ENCODE assay signal across 25 cellular contexts in genomic region chr12:4203772-4204376, GRCh38.
A peak's percentile ranks its signal among the peaks of the same experiment; 100 is the strongest.
DNase-seq lines count a peak whose midpoint lies in the region; ATAC-seq, FAIRE-seq and TF ChIP-seq lines count a peak whose summit lies in the region.
"Had no signal": no experiment of that assay in that cellular context is flagged by ENCODE, and none has a peak within 500 bp of the region (broad histone marks: within the 10 kb centered on the region; RNA-seq: fewer than 3 reads in every experiment).

No MANE protein-coding gene starts in this region.

- peak overlapping the region; percentile 47 for H3K27ac Mint-ChIP-seq in GM23338
- peak overlapping the region; percentile 87 for H3K27ac Mint-ChIP-seq in neural crest cell (ENCODE audit: unreplicated experiment)
- H3K27ac Mint-ChIP-seq: naive thymus-derived CD8-positive, alpha-beta T cell had no signal

- H3K79me1 ChIP-seq in H1 (ENCODE audit: low read depth, low read length), result no peaks in the 10 kb centered on the region

- H3K27me3 ChIP-seq in GM23338 (ENCODE audit: insufficient read depth), result no peaks in the 10 kb centered on the region
- H3K27me3 ChIP-seq in H1 (replicated peaks in 1 of 4; ENCODE audit: control insufficient read depth in 3 of 4, extremely low read depth in 1 of 4, insufficient read depth in 3 of 4, low read length in 3 of 4), result no peaks in the 10 kb centered on the region
- H3K27me3 ChIP-seq in SJCRH30, result no peaks in the 10 kb centered on the region; the same call in 1 of the 2 replicates
- H3K27me3 ChIP-seq: vagina had no signal

- no peak overlapping the region for H2BK12ac ChIP-seq in H1 (ENCODE audit: low read depth, low read length)

- CTCF ChIA-PET in H1 (lab: Charles Lee; ENCODE audit: partially characterized antibody), result interaction anchor here (0.8 to 1.9 kb wide), 6 partner anchors 9 to 96 kb away, joined by 3 to 7 read pairs (median 4); no protein-coding TSS in a partner anchor

- FAIRE-seq in H1 (lab: Jason Lieb, UNC), result peak; percentile 96
- FAIRE-seq: HepG2, keratinocyte had no signal

- POLR2A ChIA-PET in H1 (lab: Charles Lee; ENCODE audit: partially characterized antibody), result interaction anchor here (0.7 to 3.2 kb wide), 20 partner anchors 9 to 226 kb away, joined by 3 to 19 read pairs (median 4); partner anchors contain the start of gene CCND2

- H3K23ac ChIP-seq in H1 (ENCODE audit: insufficient read length), result no peak overlapping the region

- H3K4me1 ChIP-seq in GM23338 (ENCODE audit: insufficient read depth) (peaks cover 44% of the 10 kb centered on the region), H1 (replicated peaks in 1 of 4; ENCODE audit: control insufficient read depth in 3 of 4, insufficient read depth in 4 of 4, low read length in 3 of 4) (peaks cover 2 to 34% (median 24%) of the 10 kb centered on the region in 4 experiments; a peak in 6 of 7 replicates), SJCRH30 (peaks cover 8% of the 10 kb centered on the region)
- H3K4me1 ChIP-seq: esophagus squamous epithelium, prostate gland, vagina had no signal

- no peaks in the 10 kb centered on the region for H3K9me2 ChIP-seq in GM23338 (ENCODE audit: insufficient read depth)
- H3K9me2 ChIP-seq: SK-N-SH had no signal

- TF ChIP-seq EP300 in H1 (IDR thresholded peaks at IDR 0.05; ENCODE audit: borderline replicate concordance in 1 of 2, low read depth in 2 of 2, low read length in 2 of 2), result no peak

- TF ChIP-seq CTCF in GM23338 (conservative IDR thresholded peaks at IDR 0.05; ENCODE audit: low read depth in 2 of 2) (no peak), H1 (IDR thresholded peaks at IDR 0.05; ENCODE audit: control extremely low read depth in 1 of 3, insufficient read depth in 1 of 3, low read depth in 1 of 3, low read length in 3 of 3) (no peak), neural crest cell (conservative IDR thresholded peaks at IDR 0.05) (no peak)

- H3K4ac ChIP-seq in H1 (replicated peaks; ENCODE audit: insufficient read length, low read depth, low read length), result no peak overlapping the region

- no peaks in the 10 kb centered on the region for H3K23me2 ChIP-seq in H1 (ENCODE audit: low read depth, low read length)

- H3K4me3 Mint-ChIP-seq in GM23338 (peak overlapping the region; percentile 52), neural crest cell (no peak overlapping the region)
- H3K4me3 Mint-ChIP-seq: central memory CD8-positive, alpha-beta T cell; naive thymus-derived CD8-positive, alpha-beta T cell had no signal

- no peak overlapping the region for H3K14ac ChIP-seq in H1 (ENCODE audit: insufficient read length)

- TF ChIP-seq RAD21 in H1 (IDR thresholded peaks at IDR 0.05 in 1 of 2, conservative IDR thresholded peaks at IDR 0.05 in 1 of 2; ENCODE audit: low read depth in 2 of 2, low read length in 2 of 2), result no peak; a peak in 1 of 4 replicates

- no peaks in the 10 kb centered on the region for H4K20me1 ChIP-seq in GM23338 (replicated peaks; ENCODE audit: insufficient read depth)
- no peaks in the 10 kb centered on the region for H4K20me1 ChIP-seq in H1 (replicated peaks in 1 of 2; ENCODE audit: control insufficient read depth in 1 of 2, insufficient read depth in 2 of 2, low read length in 2 of 2)

- DNase-seq in GM23338 (ENCODE audit: low spot score) (peak; percentile 86), NOMO-1 (lab: John Stamatoyannopoulos, UW; ENCODE audit: unreplicated experiment in 2 of 2) (peak; percentile 66 to 85), H1 (ENCODE audit: low read depth in 1 of 2, low spot score in 2 of 2) (peak in 1 of 2 experiments; percentile 38), neural crest cell (ENCODE audit: low read depth, low spot score) (no peak), SJCRH30 (no peak), DMS79 treated with DMSO at 0.1 percent for 48 hours (lab: John Stamatoyannopoulos, UW) (no peak), HPDE6-E6E7 (ENCODE audit: extremely low spot score) (no peak)
- DNase-seq: activated CD4-positive, alpha-beta T cell treated with anti-CD3 and anti-CD28 coated beads for 4 hours; Calu3; effector CD4-positive, alpha-beta T cell; esophagus squamous epithelium; naive thymus-derived CD8-positive, alpha-beta T cell; NCI-H2029; NCI-H510A treated with DMSO at 0.1 percent for 48 hours; PC-9; SK-N-SH; stimulated activated CD8-positive, alpha-beta memory T cell treated with anti-CD3 and anti-CD28 coated beads, Interleukin-4, amount 100 ng/mL, for 48 hours; substantia nigra had no signal

- 0 out of 2 replicates have a peak overlapping the region, but pooled peaks have one; percentile 12 for H2BK5ac ChIP-seq in H1 (ENCODE audit: low read depth, low read length)

- no peaks in the 10 kb centered on the region for H3K36me3 ChIP-seq in GM23338 (ENCODE audit: insufficient read depth)
- no peaks in the 10 kb centered on the region for H3K36me3 ChIP-seq in H1 (ENCODE audit: control insufficient read depth in 2 of 4, insufficient read depth in 4 of 4, low read length in 3 of 4)
- H3K36me3 ChIP-seq in SJCRH30, result no peaks in the 10 kb centered on the region
- H3K36me3 ChIP-seq: esophagus squamous epithelium, prostate gland, vagina had no signal

- no peak overlapping the region for H4K8ac ChIP-seq in H1 (ENCODE audit: extremely low read depth, insufficient read depth, low read length)

- H4K5ac ChIP-seq in H1 (ENCODE audit: insufficient read length, low read depth, low read length), result no peak overlapping the region

- H3K4me3 ChIP-seq in GM23338 (peak overlapping the region; percentile 35), H1 (ENCODE audit: extremely low read depth in 1 of 4, insufficient read depth in 2 of 4, low read depth in 3 of 4, low read length in 4 of 4) (peak overlapping the region in 3 of 4 experiments; percentile 1 to 49 (median 11); a peak in 3 of 8 replicates), SJCRH30 (no peak overlapping the region)
- H3K4me3 ChIP-seq: esophagus squamous epithelium, PC-9, prostate gland, skin epidermis, vagina had no signal

- H2AK5ac ChIP-seq in H1 (ENCODE audit: low read depth, low read length), result no peak overlapping the region

- peak overlapping the region; percentile 91 for H2BK120ac ChIP-seq in H1 (replicated peaks; ENCODE audit: low read depth, low read length)

- ATAC-seq in GM23338 (peak; percentile 97), HG02588 (IDR thresholded peaks at IDR 0.05; ENCODE audit: unreplicated experiment) (no peak)
- ATAC-seq: HepG2; naive thymus-derived CD8-positive, alpha-beta T cell had no signal

- H3K9me3 Mint-ChIP-seq in GM23338 (no peaks in the 10 kb centered on the region), neural crest cell (no peaks in the 10 kb centered on the region)
- H3K9me3 Mint-ChIP-seq: central memory CD8-positive, alpha-beta T cell; naive thymus-derived CD8-positive, alpha-beta T cell had no signal

- peak overlapping the region; percentile 55 for H3K4me2 ChIP-seq in GM23338
- peak overlapping the region; percentile 30 to 61 for H3K4me2 ChIP-seq in H1 (ENCODE audit: insufficient read depth in 1 of 2, low read depth in 2 of 2, low read length in 2 of 2)
- H3K4me2 ChIP-seq: PC-9, SK-N-SH had no signal

- H2AFZ ChIP-seq in GM23338, result no peak overlapping the region
- H2AFZ ChIP-seq in H1 (ENCODE audit: low read length), result no peak overlapping the region
- H2AFZ ChIP-seq: PC-9 had no signal

- 10% methylated on average over 3 of the region's 3 CpGs; no CpG with 5 or more reads in 1 of the 2 experiments for WGBS in H1 (ENCODE audit: extremely low coverage in 1 of 2, insufficient coverage in 1 of 2, insufficient read length in 1 of 2, insufficient replicate concordance in 2 of 2, low coverage in 1 of 2, low lambda C conversion rate in 2 of 2, missing lambda C conversion rate in 1 of 2), 2 experiments

- H2BK15ac ChIP-seq in H1 (ENCODE audit: low read length), result no peak overlapping the region

- no peaks in the 10 kb centered on the region for H3K9me3 ChIP-seq in H1 (ENCODE audit: insufficient read depth in 2 of 2, low read depth in 1 of 2, low read length in 1 of 2)
- no peaks in the 10 kb centered on the region for H3K9me3 ChIP-seq in SJCRH30 (replicated peaks)
- H3K9me3 ChIP-seq: esophagus squamous epithelium, prostate gland, SK-N-SH, vagina had no signal

- H3F3A ChIP-seq in GM23338 (replicated peaks; ENCODE audit: low read depth), result peaks cover 18% of the 10 kb centered on the region

- H3K18ac ChIP-seq in H1 (ENCODE audit: extremely low read depth, low read length), result peak overlapping the region; percentile 49; the same call in 1 of the 2 replicates

- H4K91ac ChIP-seq in H1 (replicated peaks; ENCODE audit: insufficient read length, low read length), result peak overlapping the region; percentile 28

- H3K4me1 Mint-ChIP-seq in GM23338, result peaks cover 62% of the 10 kb centered on the region
- no peaks in the 10 kb centered on the region for H3K4me1 Mint-ChIP-seq in neural crest cell
- H3K4me1 Mint-ChIP-seq: central memory CD8-positive, alpha-beta T cell had no signal

- H3K36me3 Mint-ChIP-seq in GM23338 (ENCODE audit: low read depth) (no peaks in the 10 kb centered on the region), neural crest cell (ENCODE audit: low read depth) (no peaks in the 10 kb centered on the region)
- H3K36me3 Mint-ChIP-seq: naive thymus-derived CD8-positive, alpha-beta T cell had no signal

- peak overlapping the region; percentile 19; the same call in 1 of the 2 replicates for H2BK20ac ChIP-seq in H1 (ENCODE audit: low read length)

- H3K27me3 Mint-ChIP-seq in GM23338 (ENCODE audit: insufficient read depth, low read depth, poor library complexity) (peaks cover 19% of the 10 kb centered on the region), neural crest cell (ENCODE audit: low read depth) (peaks cover 18% of the 10 kb centered on the region)

- H3K79me2 ChIP-seq in GM23338 (replicated peaks; ENCODE audit: insufficient read depth) (no peaks in the 10 kb centered on the region), H1 (ENCODE audit: control insufficient read depth in 1 of 2, insufficient read depth in 2 of 2, low read length in 2 of 2) (no peaks in the 10 kb centered on the region)

- peak in 1 of 2 experiments; percentile 57; a peak in 1 of 3 replicates for TF ChIP-seq POLR2A in H1 (IDR thresholded peaks at IDR 0.05; ENCODE audit: control extremely low read depth in 1 of 2, low read depth in 2 of 2, low read length in 2 of 2)

- H3K27ac ChIP-seq in GM23338 (ENCODE audit: low read depth), result peak overlapping the region; percentile 89
- peak overlapping the region; percentile 1; the same call in 1 of the 2 replicates for H3K27ac ChIP-seq in H1 (ENCODE audit: low read depth, low read length)
- no peak overlapping the region for H3K27ac ChIP-seq in SJCRH30
- H3K27ac ChIP-seq: esophagus squamous epithelium, PC-9, prostate gland, skin epidermis, vagina had no signal

- no peak overlapping the region for H3K56ac ChIP-seq in H1 (replicated peaks; ENCODE audit: insufficient read length, low read depth, low read length)

- no peak overlapping the region for H3K9ac ChIP-seq in H1 (replicated peaks in 1 of 4; ENCODE audit: extremely low read depth in 1 of 4, low read depth in 3 of 4, low read length in 3 of 4)
- H3K9ac ChIP-seq: SK-N-SH had no signal

TF ChIP-seq in GM23338, 12 proteins besides CTCF, POLR2A, EP300 and RAD21 (continues in another document):
- TF ChIP-seq NANOG (IDR thresholded peaks at IDR 0.05; ENCODE audit: borderline replicate concordance) (peak; percentile 23; the same call in 1 of the 2 replicates), POLR2AphosphoS5 (IDR thresholded peaks at IDR 0.05; ENCODE audit: low read depth) (peak; percentile 70)

TF ChIP-seq in H1, 55 proteins besides CTCF, POLR2A, EP300 and RAD21 (continues in another document):
- TF ChIP-seq SIN3A (conservative IDR thresholded peaks at IDR 0.05 in 1 of 2, IDR thresholded peaks at IDR 0.05 in 1 of 2; ENCODE audit: low read depth in 1 of 2, low read length in 2 of 2), result 0 out of 4 replicates have a peak, but pooled peaks of 1 of the 2 experiments have one; percentile 36

Comparison
In these comparisons a context has a peak if more than half of its experiments do, and no peak if none do; other contexts are left out.
1. DNase-seq: peak in GM23338 (single experiment) and NOMO-1 (2 of 2); none in neural crest cell (single experiment), SJCRH30 (0 of 2), DMS79 treated with DMSO at 0.1 percent for 48 hours (single experiment) and HPDE6-E6E7 (single experiment).